17 cellular contexts compared by ENCODE assay signal in the genomic region with DNA sequence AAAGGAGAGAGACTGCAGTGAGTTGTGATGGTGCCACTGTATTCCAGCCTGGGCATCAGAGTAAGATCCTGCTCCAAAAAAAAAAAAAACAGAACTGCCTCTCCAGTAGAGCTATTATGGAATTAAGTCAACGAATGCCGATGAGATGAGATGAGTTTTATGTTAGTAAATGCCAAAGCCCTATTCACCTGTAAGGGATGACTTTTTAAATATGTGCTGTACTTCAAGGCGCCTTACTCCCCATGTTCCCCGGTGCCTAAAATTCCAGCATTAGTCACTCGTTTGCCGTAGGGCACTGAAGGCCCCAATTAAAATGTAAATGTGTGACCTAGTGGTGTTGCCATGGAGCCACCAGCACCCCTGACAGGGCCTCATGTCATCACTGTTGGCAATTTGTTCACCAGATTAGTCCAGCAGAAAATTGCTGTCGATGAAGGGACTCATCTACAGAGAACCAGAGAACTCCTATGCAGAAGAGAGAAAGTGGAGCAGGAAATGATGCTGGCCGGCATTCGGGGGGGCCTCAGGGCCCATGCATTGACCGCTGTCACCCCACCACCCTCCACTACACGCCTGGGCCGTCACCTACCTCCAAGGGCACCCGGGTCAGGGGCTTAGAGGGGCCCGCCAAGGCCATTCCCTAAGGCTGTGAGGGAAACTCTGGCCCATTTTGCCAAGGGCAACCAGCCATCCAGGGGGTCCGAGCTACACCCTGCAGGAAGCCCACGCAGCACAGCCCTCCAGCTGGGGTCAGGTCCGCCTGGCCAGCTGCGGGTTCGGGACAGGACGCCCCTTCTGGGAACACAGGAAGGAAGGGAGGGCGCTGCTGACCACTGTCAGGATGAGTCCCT. TPM values are rescaled to one million over a fixed set of nuclear protein-coding genes. Genes with fewer than 3 reads are reported as not detected.
DNase-seq lines count a peak whose midpoint lies in the region; ATAC-seq, FAIRE-seq and TF ChIP-seq lines count a peak whose summit lies in the region.
"Had no signal": no experiment of that assay in that cellular context is flagged by ENCODE, and none has a peak within 500 bp of the region (broad histone marks: within the 10 kb centered on the region; RNA-seq: fewer than 3 reads in every experiment).

No MANE protein-coding gene starts in this region.

- WGBS in suprapubic skin, result 53% methylated on average over 12 of the region's 21 CpGs

- no peak for TF ChIP-seq CTCF in bronchial epithelial cell (IDR thresholded peaks at IDR 0.05; ENCODE audit: insufficient read depth, low read length, severe bottlenecking)
- no peak for TF ChIP-seq CTCF in nephron (IDR thresholded peaks at IDR 0.05; ENCODE audit: unreplicated experiment in 3 of 3)
- no peak for TF ChIP-seq CTCF in suprapubic skin (IDR thresholded peaks at IDR 0.05)

- FAIRE-seq in bronchial epithelial cell (lab: Jason Lieb, UNC), result no peak
- FAIRE-seq: GM12878 had no signal

- H3K4me3 ChIP-seq in bronchial epithelial cell (ENCODE audit: low read depth, low read length) (no peak overlapping the region), suprapubic skin (no peak overlapping the region)
- H3K4me3 ChIP-seq: coronary artery, gastrocnemius medialis, GM12878, ovary, stomach had no signal

- H3K27me3 ChIP-seq in bronchial epithelial cell (ENCODE audit: control insufficient read depth, insufficient read depth, low read length), result no peaks in the 10 kb centered on the region
- H3K27me3 ChIP-seq in suprapubic skin, result peaks cover 6% of the 10 kb centered on the region
- H3K27me3 ChIP-seq: ovary had no signal

- peaks cover 3% of the 10 kb centered on the region for H3K36me3 Mint-ChIP-seq in nephron (ENCODE audit: low read depth)
- no peaks in the 10 kb centered on the region for H3K36me3 Mint-ChIP-seq in activated T-helper 17 cell treated with anti-CD3 and anti-CD28 coated beads, Interleukin-2, amount 50 U/mL, for 72 hours (ENCODE audit: low read depth)
- no peaks in the 10 kb centered on the region for H3K36me3 Mint-ChIP-seq in activated T-cell treated with anti-CD3 and anti-CD28 coated beads, Interleukin-2, amount 50 U/mL, for 4 hours (ENCODE audit: insufficient read depth)

- H3K27ac ChIP-seq in suprapubic skin, result no peak overlapping the region
- H3K27ac ChIP-seq: coronary artery, gastrocnemius medialis, ovary, stomach had no signal

- H3K4me3 Mint-ChIP-seq in nephron, result no peak overlapping the region
- H3K4me3 Mint-ChIP-seq in activated T-helper 17 cell treated with anti-CD3 and anti-CD28 coated beads, Interleukin-2, amount 50 U/mL, for 72 hours, result no peak overlapping the region
- no peak overlapping the region for H3K4me3 Mint-ChIP-seq in activated T-cell treated with anti-CD3 and anti-CD28 coated beads, Interleukin-2, amount 50 U/mL, for 4 hours

- DNase-seq in ELR (ENCODE audit: low read depth) (peak; percentile 84), LoVo (ENCODE audit: low spot score) (peak; percentile 49), bronchial epithelial cell (ENCODE audit: low read depth) (peak; percentile 88), suprapubic skin (ENCODE audit: low spot score in 2 of 2) (no peak), NCI-H526 (lab: John Stamatoyannopoulos, UW) (no peak)
- no peak for DNase-seq in activated T-cell treated with anti-CD3 and anti-CD28 coated beads, Interleukin-2, amount 50 U/mL, for 4 hours
- DNase-seq: activated CD4-positive, alpha-beta T cell treated with anti-CD3 and anti-CD28 coated beads for 1 hour; activated gamma-delta T cell treated with Interleukin-2 at 50 U/mL for 16 hours; gastrocnemius medialis; left ventricle myocardium superior; ovary; stimulated activated CD4-positive, alpha-beta T cell treated with anti-CD3 and anti-CD28 coated beads, Interleukin-1b, Interleukin-23, amount 100 ng/mL, for 48 hours; stomach had no signal

- peaks cover 19% of the 10 kb centered on the region for H3K4me1 ChIP-seq in suprapubic skin
- H3K4me1 ChIP-seq: gastrocnemius medialis, stomach had no signal

- H3K4me1 Mint-ChIP-seq in nephron, result peaks cover 25% of the 10 kb centered on the region
- peaks cover 12% of the 10 kb centered on the region for H3K4me1 Mint-ChIP-seq in activated T-helper 17 cell treated with anti-CD3 and anti-CD28 coated beads, Interleukin-2, amount 50 U/mL, for 72 hours
- H3K4me1 Mint-ChIP-seq in activated T-cell treated with anti-CD3 and anti-CD28 coated beads, Interleukin-2, amount 50 U/mL, for 4 hours (ENCODE audit: low read depth), result peaks cover 34% of the 10 kb centered on the region

- no peak for ATAC-seq in activated T-helper 17 cell treated with anti-CD3 and anti-CD28 coated beads, Interleukin-2, amount 50 U/mL, for 72 hours (replicated peaks)
- ATAC-seq in activated T-cell treated with anti-CD3 and anti-CD28 coated beads, Interleukin-2, amount 50 U/mL, for 4 hours, result no peak
- ATAC-seq: gastrocnemius medialis, GM12878, left ventricle myocardium superior had no signal

- peaks cover 26% of the 10 kb centered on the region for H3K27me3 Mint-ChIP-seq in nephron (ENCODE audit: low read depth)
- no peaks in the 10 kb centered on the region for H3K27me3 Mint-ChIP-seq in activated T-helper 17 cell treated with anti-CD3 and anti-CD28 coated beads, Interleukin-2, amount 50 U/mL, for 72 hours
- H3K27me3 Mint-ChIP-seq in activated T-cell treated with anti-CD3 and anti-CD28 coated beads, Interleukin-2, amount 50 U/mL, for 4 hours (ENCODE audit: low read depth), result no peaks in the 10 kb centered on the region

- H3K9me3 Mint-ChIP-seq in nephron, result no peaks in the 10 kb centered on the region
- no peaks in the 10 kb centered on the region for H3K9me3 Mint-ChIP-seq in activated T-helper 17 cell treated with anti-CD3 and anti-CD28 coated beads, Interleukin-2, amount 50 U/mL, for 72 hours
- no peaks in the 10 kb centered on the region for H3K9me3 Mint-ChIP-seq in activated T-cell treated with anti-CD3 and anti-CD28 coated beads, Interleukin-2, amount 50 U/mL, for 4 hours

- no peaks in the 10 kb centered on the region for H3K9me3 ChIP-seq in suprapubic skin
- H3K9me3 ChIP-seq: gastrocnemius medialis, ovary, stomach had no signal

- H3K36me3 ChIP-seq in bronchial epithelial cell (ENCODE audit: control insufficient read depth, insufficient read depth, low read length) (no peaks in the 10 kb centered on the region), suprapubic skin (no peaks in the 10 kb centered on the region)
- H3K36me3 ChIP-seq: gastrocnemius medialis, ovary, stomach had no signal

- peak overlapping the region; percentile 18 to 61 (median 23) for H3K27ac Mint-ChIP-seq in nephron
- no peak overlapping the region for H3K27ac Mint-ChIP-seq in activated T-helper 17 cell treated with anti-CD3 and anti-CD28 coated beads, Interleukin-2, amount 50 U/mL, for 72 hours

- no peak for TF ChIP-seq POLR2A in suprapubic skin (IDR thresholded peaks at IDR 0.05)

- TF ChIP-seq EP300 in suprapubic skin (IDR thresholded peaks at IDR 0.05), result no peak

RNA-seq across cellular contexts. Expression of gene LIF, which starts 17.8 kb away (rescaled TPM):
- total RNA-seq in bronchial epithelial cell (under 0.01 and 0.26 TPM in 2 replicates), suprapubic skin (10 to 100 TPM in 1 of 4 donors, 1 to 10 TPM in 3; 4.2 to 15.3 (median 8.5) TPM)
- 100 to 1,000 TPM; 175 to 300 TPM for total RNA-seq in activated T-helper 17 cell treated with anti-CD3 and anti-CD28 coated beads, Interleukin-2, amount 50 U/mL, for 72 hours
- 100 to 1,000 TPM; 226 to 440 (median 307) TPM for total RNA-seq in activated T-cell treated with anti-CD3 and anti-CD28 coated beads, Interleukin-2, amount 50 U/mL, for 4 hours
- total RNA-seq: gastrocnemius medialis had no signal

RNA-seq across cellular contexts. Expression of gene OSM, which starts 37.9 kb away (rescaled TPM):
- total RNA-seq in bronchial epithelial cell, result not detected in 2 replicates
- total RNA-seq in activated T-helper 17 cell treated with anti-CD3 and anti-CD28 coated beads, Interleukin-2, amount 50 U/mL, for 72 hours, result 10 to 100 TPM; 41.1 to 88.6 TPM
- total RNA-seq in activated T-cell treated with anti-CD3 and anti-CD28 coated beads, Interleukin-2, amount 50 U/mL, for 4 hours, result 10 to 100 TPM; 18.4 to 30.7 (median 22.2) TPM
- total RNA-seq in suprapubic skin, result under 1 TPM in 1 of 4 donors, not detected in 3; 0.34 TPM
- total RNA-seq: left ventricle myocardium superior had no signal

Comparison
In these comparisons a context has a peak if more than half of its experiments do, and no peak if none do; other contexts are left out.
1. DNase-seq: peak in ELR (single experiment), LoVo (single experiment) and bronchial epithelial cell (single experiment); none in activated T-cell treated with anti-CD3 and anti-CD28 coated beads, Interleukin-2, amount 50 U/mL, for 4 hours (single experiment), suprapubic skin (0 of 2) and NCI-H526 (0 of 2).
2. RNA of gene LIF, which starts 17.8 kb away (total RNA-seq): 226 to 440 TPM in activated T-cell treated with anti-CD3 and anti-CD28 coated beads, Interleukin-2, amount 50 U/mL, for 4 hours and 175 to 300 TPM in activated T-helper 17 cell treated with anti-CD3 and anti-CD28 coated beads, Interleukin-2, amount 50 U/mL, for 72 hours; 4.2 to 15.3 TPM in suprapubic skin and under 0.01 to 0.26 TPM in bronchial epithelial cell; every median in the first group is over 10 times any median in the second.
3. RNA of gene OSM, which starts 37.9 kb away (total RNA-seq): 41.1 to 88.6 TPM in activated T-helper 17 cell treated with anti-CD3 and anti-CD28 coated beads, Interleukin-2, amount 50 U/mL, for 72 hours and 18.4 to 30.7 TPM in activated T-cell treated with anti-CD3 and anti-CD28 coated beads, Interleukin-2, amount 50 U/mL, for 4 hours; 0.34 TPM in suprapubic skin and not detected in bronchial epithelial cell; every median in the first group is over 10 times any median in the second.